In the genomic region with DNA sequence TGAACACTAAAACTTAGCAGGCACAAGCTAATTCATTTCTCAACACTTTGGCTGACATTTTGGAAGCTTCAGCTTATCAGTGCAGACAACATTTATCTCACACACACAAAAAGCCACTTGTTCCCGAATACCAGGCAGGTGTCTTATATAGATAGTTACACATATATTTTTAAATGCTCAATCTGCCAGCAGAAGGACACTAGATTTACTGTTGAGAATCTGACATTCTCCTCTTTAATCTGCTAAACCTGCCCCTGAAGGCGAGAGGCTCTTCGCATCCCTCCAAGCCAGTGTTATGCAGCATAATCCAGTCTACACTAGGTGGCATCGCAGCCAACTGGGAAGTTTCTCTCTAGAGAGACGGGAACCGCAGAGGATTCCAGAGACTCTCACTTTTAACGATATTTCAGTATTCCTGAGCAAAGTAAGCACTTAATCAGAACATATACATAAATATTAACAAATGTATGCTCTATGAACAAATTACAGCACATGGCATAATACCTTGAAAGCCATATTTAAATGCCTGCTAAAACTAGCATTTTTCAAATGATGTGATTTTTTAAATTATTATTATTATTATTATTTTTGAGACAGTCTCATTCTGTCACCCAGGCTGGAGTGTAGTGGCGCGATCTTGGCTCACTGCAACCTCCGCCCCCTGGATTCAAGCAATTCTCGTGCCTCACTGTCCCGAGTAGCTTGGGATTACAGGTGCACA, we compare ENCODE assay signal across 1 cellular context.
TF ChIP-seq lines count a peak whose summit lies in the region.

No MANE protein-coding gene starts in this region.

TF ChIP-seq in K562, 482 proteins besides CTCF, POLR2A, EP300 and RAD21 (continued from another document and continues in another):
- TF ChIP-seq, protein P1, sequence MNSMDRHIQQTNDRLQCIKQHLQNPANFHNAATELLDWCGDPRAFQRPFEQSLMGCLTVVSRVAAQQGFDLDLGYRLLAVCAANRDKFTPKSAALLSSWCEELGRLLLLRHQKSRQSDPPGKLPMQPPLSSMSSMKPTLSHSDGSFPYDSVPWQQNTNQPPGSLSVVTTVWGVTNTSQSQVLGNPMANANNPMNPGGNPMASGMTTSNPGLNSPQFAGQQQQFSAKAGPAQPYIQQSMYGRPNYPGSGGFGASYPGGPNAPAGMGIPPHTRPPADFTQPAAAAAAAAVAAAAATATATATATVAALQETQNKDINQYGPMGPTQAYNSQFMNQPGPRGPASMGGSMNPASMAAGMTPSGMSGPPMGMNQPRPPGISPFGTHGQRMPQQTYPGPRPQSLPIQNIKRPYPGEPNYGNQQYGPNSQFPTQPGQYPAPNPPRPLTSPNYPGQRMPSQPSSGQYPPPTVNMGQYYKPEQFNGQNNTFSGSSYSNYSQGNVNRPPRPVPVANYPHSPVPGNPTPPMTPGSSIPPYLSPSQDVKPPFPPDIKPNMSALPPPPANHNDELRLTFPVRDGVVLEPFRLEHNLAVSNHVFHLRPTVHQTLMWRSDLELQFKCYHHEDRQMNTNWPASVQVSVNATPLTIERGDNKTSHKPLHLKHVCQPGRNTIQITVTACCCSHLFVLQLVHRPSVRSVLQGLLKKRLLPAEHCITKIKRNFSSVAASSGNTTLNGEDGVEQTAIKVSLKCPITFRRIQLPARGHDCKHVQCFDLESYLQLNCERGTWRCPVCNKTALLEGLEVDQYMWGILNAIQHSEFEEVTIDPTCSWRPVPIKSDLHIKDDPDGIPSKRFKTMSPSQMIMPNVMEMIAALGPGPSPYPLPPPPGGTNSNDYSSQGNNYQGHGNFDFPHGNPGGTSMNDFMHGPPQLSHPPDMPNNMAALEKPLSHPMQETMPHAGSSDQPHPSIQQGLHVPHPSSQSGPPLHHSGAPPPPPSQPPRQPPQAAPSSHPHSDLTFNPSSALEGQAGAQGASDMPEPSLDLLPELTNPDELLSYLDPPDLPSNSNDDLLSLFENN (IDR thresholded peaks at IDR 0.05; ENCODE audit: low read depth in 2 of 2, low read length in 2 of 2): peak in 1 of 2 experiments; percentile 66; a peak in 1 of 4 replicates
- no peak for TF ChIP-seq SP2 (IDR thresholded peaks at IDR 0.05; ENCODE audit: extremely low read depth, low read depth, low read length, poor library complexity, severe bottlenecking)
- TF ChIP-seq, protein P2, sequence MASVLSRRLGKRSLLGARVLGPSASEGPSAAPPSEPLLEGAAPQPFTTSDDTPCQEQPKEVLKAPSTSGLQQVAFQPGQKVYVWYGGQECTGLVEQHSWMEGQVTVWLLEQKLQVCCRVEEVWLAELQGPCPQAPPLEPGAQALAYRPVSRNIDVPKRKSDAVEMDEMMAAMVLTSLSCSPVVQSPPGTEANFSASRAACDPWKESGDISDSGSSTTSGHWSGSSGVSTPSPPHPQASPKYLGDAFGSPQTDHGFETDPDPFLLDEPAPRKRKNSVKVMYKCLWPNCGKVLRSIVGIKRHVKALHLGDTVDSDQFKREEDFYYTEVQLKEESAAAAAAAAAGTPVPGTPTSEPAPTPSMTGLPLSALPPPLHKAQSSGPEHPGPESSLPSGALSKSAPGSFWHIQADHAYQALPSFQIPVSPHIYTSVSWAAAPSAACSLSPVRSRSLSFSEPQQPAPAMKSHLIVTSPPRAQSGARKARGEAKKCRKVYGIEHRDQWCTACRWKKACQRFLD (CRISPR knock-in tag; IDR thresholded peaks at IDR 0.05): no peak
- no peak for TF ChIP-seq ESRRA (IDR thresholded peaks at IDR 0.05; ENCODE audit: borderline replicate concordance, low read depth)
- 0 out of 2 replicates have a peak, but pooled peaks have one; percentile 47 for TF ChIP-seq ZNF644 (tag; IDR thresholded peaks at IDR 0.05; ENCODE audit: low read depth)
- no peak for TF ChIP-seq ZNF445 (CRISPR knock-in tag; IDR thresholded peaks at IDR 0.05; ENCODE audit: low read depth)
- no peak for TF ChIP-seq TRIM28 (IDR thresholded peaks at IDR 0.05)
- TF ChIP-seq, protein P3, sequence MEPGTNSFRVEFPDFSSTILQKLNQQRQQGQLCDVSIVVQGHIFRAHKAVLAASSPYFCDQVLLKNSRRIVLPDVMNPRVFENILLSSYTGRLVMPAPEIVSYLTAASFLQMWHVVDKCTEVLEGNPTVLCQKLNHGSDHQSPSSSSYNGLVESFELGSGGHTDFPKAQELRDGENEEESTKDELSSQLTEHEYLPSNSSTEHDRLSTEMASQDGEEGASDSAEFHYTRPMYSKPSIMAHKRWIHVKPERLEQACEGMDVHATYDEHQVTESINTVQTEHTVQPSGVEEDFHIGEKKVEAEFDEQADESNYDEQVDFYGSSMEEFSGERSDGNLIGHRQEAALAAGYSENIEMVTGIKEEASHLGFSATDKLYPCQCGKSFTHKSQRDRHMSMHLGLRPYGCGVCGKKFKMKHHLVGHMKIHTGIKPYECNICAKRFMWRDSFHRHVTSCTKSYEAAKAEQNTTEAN (CRISPR knock-in tag; IDR thresholded peaks at IDR 0.05): no peak
- no peak for TF ChIP-seq ZNF766 (CRISPR knock-in tag; conservative IDR thresholded peaks at IDR 0.05)
- TF ChIP-seq, protein P4, sequence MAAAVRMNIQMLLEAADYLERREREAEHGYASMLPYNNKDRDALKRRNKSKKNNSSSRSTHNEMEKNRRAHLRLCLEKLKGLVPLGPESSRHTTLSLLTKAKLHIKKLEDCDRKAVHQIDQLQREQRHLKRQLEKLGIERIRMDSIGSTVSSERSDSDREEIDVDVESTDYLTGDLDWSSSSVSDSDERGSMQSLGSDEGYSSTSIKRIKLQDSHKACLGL (CRISPR knock-in tag; IDR thresholded peaks at IDR 0.05; ENCODE audit: borderline replicate concordance, poor library complexity, severe bottlenecking): no peak
- TF ChIP-seq, protein P5, sequence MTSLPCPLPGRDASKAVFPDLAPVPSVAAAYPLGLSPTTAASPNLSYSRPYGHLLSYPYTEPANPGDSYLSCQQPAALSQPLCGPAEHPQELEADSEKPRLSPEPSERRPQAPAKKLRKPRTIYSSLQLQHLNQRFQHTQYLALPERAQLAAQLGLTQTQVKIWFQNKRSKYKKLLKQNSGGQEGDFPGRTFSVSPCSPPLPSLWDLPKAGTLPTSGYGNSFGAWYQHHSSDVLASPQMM (CRISPR knock-in tag; IDR thresholded peaks at IDR 0.05): no peak
- no peak for TF ChIP-seq SRSF3 (IDR thresholded peaks at IDR 0.05; ENCODE audit: insufficient read depth, low read length)
- TF ChIP-seq, protein P6, sequence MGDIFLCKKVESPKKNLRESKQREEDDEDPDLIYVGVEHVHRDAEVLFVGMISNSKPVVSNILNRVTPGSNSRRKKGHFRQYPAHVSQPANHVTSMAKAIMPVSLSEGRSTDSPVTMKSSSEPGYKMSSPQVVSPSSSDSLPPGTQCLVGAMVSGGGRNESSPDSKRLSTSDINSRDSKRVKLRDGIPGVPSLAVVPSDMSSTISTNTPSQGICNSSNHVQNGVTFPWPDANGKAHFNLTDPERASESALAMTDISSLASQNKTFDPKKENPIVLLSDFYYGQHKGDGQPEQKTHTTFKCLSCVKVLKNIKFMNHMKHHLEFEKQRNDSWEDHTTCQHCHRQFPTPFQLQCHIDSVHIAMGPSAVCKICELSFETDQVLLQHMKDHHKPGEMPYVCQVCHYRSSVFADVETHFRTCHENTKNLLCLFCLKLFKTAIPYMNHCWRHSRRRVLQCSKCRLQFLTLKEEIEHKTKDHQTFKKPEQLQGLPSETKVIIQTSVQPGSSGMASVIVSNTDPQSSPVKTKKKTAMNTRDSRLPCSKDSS (IDR thresholded peaks at IDR 0.05; ENCODE audit: low read depth, partially characterized antibody): no peak
- TF ChIP-seq, protein P7, sequence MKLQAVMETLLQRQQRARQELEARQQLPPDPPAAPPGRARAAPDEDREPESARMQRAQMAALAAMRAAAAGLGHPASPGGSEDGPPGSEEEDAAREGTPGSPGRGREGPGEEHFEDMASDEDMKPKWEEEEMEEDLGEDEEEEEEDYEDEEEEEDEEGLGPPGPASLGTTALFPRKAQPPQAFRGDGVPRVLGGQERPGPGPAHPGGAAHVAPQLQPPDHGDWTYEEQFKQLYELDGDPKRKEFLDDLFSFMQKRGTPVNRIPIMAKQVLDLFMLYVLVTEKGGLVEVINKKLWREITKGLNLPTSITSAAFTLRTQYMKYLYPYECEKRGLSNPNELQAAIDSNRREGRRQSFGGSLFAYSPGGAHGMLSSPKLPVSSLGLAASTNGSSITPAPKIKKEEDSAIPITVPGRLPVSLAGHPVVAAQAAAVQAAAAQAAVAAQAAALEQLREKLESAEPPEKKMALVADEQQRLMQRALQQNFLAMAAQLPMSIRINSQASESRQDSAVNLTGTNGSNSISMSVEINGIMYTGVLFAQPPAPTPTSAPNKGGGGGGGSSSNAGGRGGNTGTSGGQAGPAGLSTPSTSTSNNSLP (IDR thresholded peaks at IDR 0.05; ENCODE audit: borderline replicate concordance, low read depth, low read length): peak; percentile 56; the same call in 1 of the 2 replicates
- TF ChIP-seq PRPF4 (IDR thresholded peaks at IDR 0.05; ENCODE audit: insufficient read depth, low read depth, low read length, poor library complexity, severe bottlenecking): no peak
- no peak for TF ChIP-seq NR3C1 (CRISPR knock-in tag; IDR thresholded peaks at IDR 0.05)
- no peak for TF ChIP-seq BACH1 (tag; IDR thresholded peaks at IDR 0.05)
- TF ChIP-seq, protein P8, sequence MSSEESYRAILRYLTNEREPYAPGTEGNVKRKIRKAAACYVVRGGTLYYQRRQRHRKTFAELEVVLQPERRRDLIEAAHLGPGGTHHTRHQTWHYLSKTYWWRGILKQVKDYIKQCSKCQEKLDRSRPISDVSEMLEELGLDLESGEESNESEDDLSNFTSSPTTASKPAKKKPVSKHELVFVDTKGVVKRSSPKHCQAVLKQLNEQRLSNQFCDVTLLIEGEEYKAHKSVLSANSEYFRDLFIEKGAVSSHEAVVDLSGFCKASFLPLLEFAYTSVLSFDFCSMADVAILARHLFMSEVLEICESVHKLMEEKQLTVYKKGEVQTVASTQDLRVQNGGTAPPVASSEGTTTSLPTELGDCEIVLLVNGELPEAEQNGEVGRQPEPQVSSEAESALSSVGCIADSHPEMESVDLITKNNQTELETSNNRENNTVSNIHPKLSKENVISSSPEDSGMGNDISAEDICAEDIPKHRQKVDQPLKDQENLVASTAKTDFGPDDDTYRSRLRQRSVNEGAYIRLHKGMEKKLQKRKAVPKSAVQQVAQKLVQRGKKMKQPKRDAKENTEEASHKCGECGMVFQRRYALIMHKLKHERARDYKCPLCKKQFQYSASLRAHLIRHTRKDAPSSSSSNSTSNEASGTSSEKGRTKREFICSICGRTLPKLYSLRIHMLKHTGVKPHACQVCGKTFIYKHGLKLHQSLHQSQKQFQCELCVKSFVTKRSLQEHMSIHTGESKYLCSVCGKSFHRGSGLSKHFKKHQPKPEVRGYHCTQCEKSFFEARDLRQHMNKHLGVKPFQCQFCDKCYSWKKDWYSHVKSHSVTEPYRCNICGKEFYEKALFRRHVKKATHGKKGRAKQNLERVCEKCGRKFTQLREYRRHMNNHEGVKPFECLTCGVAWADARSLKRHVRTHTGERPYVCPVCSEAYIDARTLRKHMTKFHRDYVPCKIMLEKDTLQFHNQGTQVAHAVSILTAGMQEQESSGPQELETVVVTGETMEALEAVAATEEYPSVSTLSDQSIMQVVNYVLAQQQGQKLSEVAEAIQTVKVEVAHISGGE (CRISPR knock-in tag; IDR thresholded peaks at IDR 0.05): 0 out of 6 replicates have a peak, but pooled peaks of 1 of the 3 experiments have one; percentile 26
- no peak for TF ChIP-seq CREM (IDR thresholded peaks at IDR 0.05; ENCODE audit: low read depth)
- TF ChIP-seq HDAC2 (IDR thresholded peaks at IDR 0.05): peak; percentile 92
- no peak for TF ChIP-seq ELF4 (CRISPR knock-in tag; IDR thresholded peaks at IDR 0.05)
- TF ChIP-seq ZNF589 (CRISPR knock-in tag; IDR thresholded peaks at IDR 0.05; ENCODE audit: low read depth): 0 out of 2 replicates have a peak, but pooled peaks have one; percentile 31
- 0 out of 4 replicates have a peak, but pooled peaks of 1 of the 2 experiments have one; percentile 43 for TF ChIP-seq HDAC1 (IDR thresholded peaks at IDR 0.05)
- TF ChIP-seq, protein P9, sequence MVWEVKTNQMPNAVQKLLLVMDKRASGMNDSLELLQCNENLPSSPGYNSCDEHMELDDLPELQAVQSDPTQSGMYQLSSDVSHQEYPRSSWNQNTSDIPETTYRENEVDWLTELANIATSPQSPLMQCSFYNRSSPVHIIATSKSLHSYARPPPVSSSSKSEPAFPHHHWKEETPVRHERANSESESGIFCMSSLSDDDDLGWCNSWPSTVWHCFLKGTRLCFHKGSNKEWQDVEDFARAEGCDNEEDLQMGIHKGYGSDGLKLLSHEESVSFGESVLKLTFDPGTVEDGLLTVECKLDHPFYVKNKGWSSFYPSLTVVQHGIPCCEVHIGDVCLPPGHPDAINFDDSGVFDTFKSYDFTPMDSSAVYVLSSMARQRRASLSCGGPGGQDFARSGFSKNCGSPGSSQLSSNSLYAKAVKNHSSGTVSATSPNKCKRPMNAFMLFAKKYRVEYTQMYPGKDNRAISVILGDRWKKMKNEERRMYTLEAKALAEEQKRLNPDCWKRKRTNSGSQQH (CRISPR knock-in tag; IDR thresholded peaks at IDR 0.05): no peak
- no peak for TF ChIP-seq MEF2D (tag; conservative IDR thresholded peaks at IDR 0.05; ENCODE audit: low read depth)
- TF ChIP-seq ZFP36 (IDR thresholded peaks at IDR 0.05; ENCODE audit: low read depth, low read length, partially characterized antibody): no peak
- no peak for TF ChIP-seq ZNF311 (CRISPR knock-in tag; IDR thresholded peaks at IDR 0.05)
- TF ChIP-seq POLR2AphosphoS2 (IDR thresholded peaks at IDR 0.05; ENCODE audit: low read length): no peak
- TF ChIP-seq SMAD3 (CRISPR knock-in tag; conservative IDR thresholded peaks at IDR 0.05): no peak
- no peak for TF ChIP-seq PTBP1 (IDR thresholded peaks at IDR 0.05; ENCODE audit: low read depth, low read length)
- TF ChIP-seq TBL1XR1 (IDR thresholded peaks at IDR 0.05; ENCODE audit: low read length in 2 of 2): peak in 1 of 2 experiments; percentile 52; a peak in 2 of 4 replicates
- peak; percentile 83 for TF ChIP-seq CBFA2T2 (conservative IDR thresholded peaks at IDR 0.05)
- TF ChIP-seq, protein P10, sequence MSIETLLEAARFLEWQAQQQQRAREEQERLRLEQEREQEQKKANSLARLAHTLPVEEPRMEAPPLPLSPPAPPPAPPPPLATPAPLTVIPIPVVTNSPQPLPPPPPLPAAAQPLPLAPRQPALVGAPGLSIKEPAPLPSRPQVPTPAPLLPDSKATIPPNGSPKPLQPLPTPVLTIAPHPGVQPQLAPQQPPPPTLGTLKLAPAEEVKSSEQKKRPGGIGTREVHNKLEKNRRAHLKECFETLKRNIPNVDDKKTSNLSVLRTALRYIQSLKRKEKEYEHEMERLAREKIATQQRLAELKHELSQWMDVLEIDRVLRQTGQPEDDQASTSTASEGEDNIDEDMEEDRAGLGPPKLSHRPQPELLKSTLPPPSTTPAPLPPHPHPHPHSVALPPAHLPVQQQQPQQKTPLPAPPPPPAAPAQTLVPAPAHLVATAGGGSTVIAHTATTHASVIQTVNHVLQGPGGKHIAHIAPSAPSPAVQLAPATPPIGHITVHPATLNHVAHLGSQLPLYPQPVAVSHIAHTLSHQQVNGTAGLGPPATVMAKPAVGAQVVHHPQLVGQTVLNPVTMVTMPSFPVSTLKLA (conservative IDR thresholded peaks at IDR 0.05): 0 out of 4 replicates have a peak, but pooled peaks of 1 of the 2 experiments have one; percentile 19
- no peak for TF ChIP-seq PHF8 (IDR thresholded peaks at IDR 0.05; ENCODE audit: borderline replicate concordance, low read length)
